19 cellular contexts compared by ENCODE assay signal in genomic region chr9:26756881-26757280, GRCh38.
"Had no signal": no experiment of that assay in that cellular context is flagged by ENCODE, and none has a peak within 500 bp of the region (broad histone marks: within the 10 kb centered on the region; RNA-seq: fewer than 3 reads in every experiment).

No MANE protein-coding gene starts in this region.

- DNase-seq: KBM-7, MV-4-11, NCI-H1048, NCI-H1105, NCI-H1417, NCI-H1436 treated with DMSO at 0.1 percent for 48 hours, NCI-H187, NCI-H2029, NCI-H2081 treated with DMSO at 0.1 percent for 48 hours, NCI-H2171, NCI-H226, NCI-H446, NCI-H510A, NCI-H524 treated with DMSO at 0.1 percent for 48 hours, NCI-H69, NCI-H774, Right ventricle myocardium superior, RPMI8226, SIG-M5 had no signal
